ENCODE assay signal across 24 cellular contexts in the genomic region with DNA sequence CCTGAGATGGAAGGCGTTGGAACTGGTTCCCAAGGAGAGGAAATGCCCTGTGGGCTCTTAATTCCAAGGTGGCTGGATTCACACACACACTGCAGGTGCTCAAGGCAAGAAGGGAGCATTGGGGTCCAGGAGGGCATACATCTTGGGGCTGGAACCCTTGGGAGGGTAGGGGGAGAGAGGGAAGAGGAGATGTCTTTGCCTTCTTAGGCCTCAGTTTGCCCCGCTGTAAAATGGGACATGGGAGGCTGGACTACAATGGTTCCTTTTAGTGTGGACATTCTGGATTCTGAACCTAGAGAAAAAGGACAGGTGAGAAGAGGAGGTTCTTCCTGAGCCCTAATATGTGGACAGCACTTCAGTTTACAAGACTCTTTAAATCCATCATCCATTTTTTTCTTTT.
"Had no signal": no experiment of that assay in that cellular context is flagged by ENCODE, and none has a peak within 500 bp of the region (broad histone marks: within the 10 kb centered on the region; RNA-seq: fewer than 3 reads in every experiment).

No MANE protein-coding gene starts in this region.

- H3K9me3 Mint-ChIP-seq: activated naive CD8-positive, alpha-beta T cell treated with anti-CD3 and anti-CD28 coated beads, Interleukin-2, amount 50 U/mL, for 24 hours; activated T-helper 1 cell treated with anti-CD3 and anti-CD28 coated beads, Interleukin-12 subunit alpha, Interleukin-12 subunit beta, Interleukin-2, Interleukin-4 antibody, amounts not matched to agents 30 ng/mL and 10 ng/mL and 1 ng/mL, durations not matched to agents 14 hours and 24 hours and 36 hours; effector memory CD8-positive, alpha-beta T cell; nephron had no signal

- H3K36me3 ChIP-seq: esophagus squamous epithelium, gastrocnemius medialis, left ventricle myocardium inferior, right lobe of liver, stomach, uterus had no signal

- H3K36me3 Mint-ChIP-seq: stimulated activated memory B cell treated with anti-CD40 and anti-IgM and Interleukin-4, amounts not matched to agents 10 μg/mL and 1 μg/mL and 100 μg/mL, for 72 hours had no signal

- H3K27me3 ChIP-seq: body of pancreas, esophagus squamous epithelium, gastrocnemius medialis, right lobe of liver, stomach, testis, uterus had no signal

- H3K27ac ChIP-seq: body of pancreas, gastrocnemius medialis, left ventricle myocardium inferior, right lobe of liver, stomach, testis, uterus had no signal

- H3K4me1 ChIP-seq: right lobe of liver, stomach, uterus had no signal

- H3K4me3 ChIP-seq: body of pancreas, esophagus squamous epithelium, gastrocnemius medialis, left ventricle myocardium inferior, right lobe of liver, skin epidermis, stomach, testis, uterus had no signal

- H3K27me3 Mint-ChIP-seq: activated naive CD8-positive, alpha-beta T cell treated with anti-CD3 and anti-CD28 coated beads, Interleukin-2, amount 50 U/mL, for 24 hours had no signal

- H3K27ac Mint-ChIP-seq: activated CD4-positive, alpha-beta memory T cell treated with anti-CD3 and anti-CD28 coated beads, Interleukin-2, amount 10 ng/mL, durations not matched to agents 7 days and 5 days; activated naive CD8-positive, alpha-beta T cell treated with anti-CD3 and anti-CD28 coated beads, Interleukin-2, amount 50 U/mL, for 24 hours; activated T-helper 1 cell treated with anti-CD3 and anti-CD28 coated beads, Interleukin-12 subunit alpha, Interleukin-12 subunit beta, Interleukin-2, Interleukin-4 antibody, amounts not matched to agents 30 ng/mL and 10 ng/mL and 1 ng/mL, durations not matched to agents 14 hours and 24 hours and 36 hours; nephron; stimulated activated memory B cell treated with anti-CD40 and anti-IgM and Interleukin-4, amounts not matched to agents 10 μg/mL and 1 μg/mL and 100 μg/mL, for 72 hours had no signal

- H3K9me3 ChIP-seq: body of pancreas, esophagus squamous epithelium, gastrocnemius medialis, left ventricle myocardium inferior, right lobe of liver, stomach, testis, uterus had no signal

- H3K4me1 Mint-ChIP-seq: activated CD4-positive, alpha-beta memory T cell treated with anti-CD3 and anti-CD28 coated beads, Interleukin-2, amount 10 ng/mL, durations not matched to agents 7 days and 5 days; activated naive CD8-positive, alpha-beta T cell treated with anti-CD3 and anti-CD28 coated beads, Interleukin-2, amount 50 U/mL, for 24 hours; nephron; stimulated activated memory B cell treated with anti-CD40 and anti-IgM and Interleukin-4, amounts not matched to agents 10 μg/mL and 1 μg/mL and 100 μg/mL, for 72 hours had no signal

- DNase-seq: activated CD4-positive, alpha-beta memory T cell treated with anti-CD3 and anti-CD28 coated beads, Interleukin-2, amount 10 ng/mL, durations not matched to agents 7 days and 5 days; activated CD4-positive, alpha-beta T cell treated with anti-CD3 and anti-CD28 coated beads for 4 hours; activated CD4-positive, CD25-positive, alpha-beta regulatory T cell; activated gamma-delta T cell; activated naive CD4-positive, alpha-beta T cell treated with anti-CD3 and anti-CD28 coated beads, Interleukin-2, amount 50 U/mL, for 16 hours; activated naive CD8-positive, alpha-beta T cell treated with anti-CD3 and anti-CD28 coated beads, Interleukin-2, amount 50 U/mL, for 24 hours; body of pancreas; dermis blood vessel endothelial cell; effector memory CD8-positive, alpha-beta T cell; esophagus squamous epithelium; gastrocnemius medialis; left ventricle myocardium inferior; occipital lobe; right lobe of liver; stimulated activated CD4-positive, alpha-beta T cell treated with anti-CD3 and anti-CD28 coated beads, Interleukin-15, amount 100 ng/mL, for 24 hours; stomach; T1000; testis; trophoblast cell; uterus had no signal

- H3K4me3 Mint-ChIP-seq: activated CD4-positive, alpha-beta memory T cell treated with anti-CD3 and anti-CD28 coated beads, Interleukin-2, amount 10 ng/mL, durations not matched to agents 7 days and 5 days; activated naive CD8-positive, alpha-beta T cell treated with anti-CD3 and anti-CD28 coated beads, Interleukin-2, amount 50 U/mL, for 24 hours; activated T-helper 1 cell treated with anti-CD3 and anti-CD28 coated beads, Interleukin-12 subunit alpha, Interleukin-12 subunit beta, Interleukin-2, Interleukin-4 antibody, amounts not matched to agents 30 ng/mL and 10 ng/mL and 1 ng/mL, durations not matched to agents 14 hours and 24 hours and 36 hours; effector memory CD8-positive, alpha-beta T cell; nephron; stimulated activated memory B cell treated with anti-CD40 and anti-IgM and Interleukin-4, amounts not matched to agents 10 μg/mL and 1 μg/mL and 100 μg/mL, for 72 hours had no signal

- ATAC-seq: activated naive CD8-positive, alpha-beta T cell treated with anti-CD3 and anti-CD28 coated beads, Interleukin-2, amount 50 U/mL, for 24 hours; body of pancreas; effector memory CD8-positive, alpha-beta T cell; gastrocnemius medialis; right lobe of liver; stimulated activated memory B cell treated with anti-CD40 and anti-IgM and Interleukin-4, amounts not matched to agents 10 μg/mL and 1 μg/mL and 100 μg/mL, for 72 hours had no signal
